Comparison of ENCODE assay signal across 10 cellular contexts in genomic region chr1:39493043-39493810, GRCh38. TPM values are rescaled to one million over a fixed set of nuclear protein-coding genes. Genes with fewer than 3 reads are reported as not detected.
DNase-seq lines count a peak whose midpoint lies in the region; TF ChIP-seq lines count a peak whose summit lies in the region.
"Not testable (repeated sequence)": the region's sequence is repeated elsewhere in the genome, so short reads cannot be mapped to it uniquely, and the experiment has no call there.
"Had no signal": no experiment of that assay in that cellular context is flagged by ENCODE, and none has a peak within 500 bp of the region (broad histone marks: within the 10 kb centered on the region; RNA-seq: fewer than 3 reads in every experiment).

No MANE protein-coding gene starts in this region.

- H3K4me3 ChIP-seq in BLaER1 treated with 17β-estradiol and CSF1 and Interleukin-3, amounts not matched to agents 10 nM and 100 nM: not testable (repeated sequence)

- not testable (repeated sequence) for H2BK20ac ChIP-seq in H9 (ENCODE audit: low read depth, low read length, poor library complexity, severe bottlenecking)

- H2BK15ac ChIP-seq in H9 (ENCODE audit: low read depth, low read length): not testable (repeated sequence)

- not testable (repeated sequence) for H3K79me2 ChIP-seq in H9 (ENCODE audit: insufficient read depth, low read length)

- not testable (repeated sequence) for H2BK120ac ChIP-seq in H9 (ENCODE audit: low read depth, low read length, poor library complexity, severe bottlenecking)

- H2AFZ ChIP-seq in H9 (ENCODE audit: low read length): not testable (repeated sequence)

- WGBS in H9 (ENCODE audit: extremely low coverage, insufficient read length, low lambda C conversion rate): no CpG with 5 or more reads among the region's 13 CpGs

- H3K14ac ChIP-seq in H9 (ENCODE audit: insufficient read depth, low read length): not testable (repeated sequence)

- H3K4me3 Mint-ChIP-seq in H9: peak overlapping the region; percentile 49 to 75
- H3K4me3 Mint-ChIP-seq in activated CD4-positive, alpha-beta T cell treated with anti-CD3 and anti-CD28 coated beads, Interleukin-2, amount 10 ng/mL, durations not matched to agents 24 days and 14 days: peak overlapping the region; percentile 59
- peak overlapping the region; percentile 56 for H3K4me3 Mint-ChIP-seq in activated T-helper 2 cell treated with anti-CD3 and anti-CD28 coated beads, Interferon-gamma antibody, Interleukin-2, Interleukin-4, amounts not matched to agents 10 μg/mL and 5 μg/mL and 100 μg/mL, durations not matched to agents 14 hours and 24 hours and 36 hours (ENCODE audit: low read depth)
- peak overlapping the region; percentile 41 to 74 (median 58) for H3K4me3 Mint-ChIP-seq in brain
- peak overlapping the region; percentile 61 for H3K4me3 Mint-ChIP-seq in neural crest cell
- H3K4me3 Mint-ChIP-seq in stimulated activated naive CD8-positive, alpha-beta T cell treated with anti-CD3 and anti-CD28 coated beads, Interleukin-15, Interleukin-2, amounts not matched to agents 100 ng/mL and 50 ng/mL, for 24 hours: peak overlapping the region; percentile 63

- intact Hi-C loops in activated CD4-positive, alpha-beta T cell treated with anti-CD3 and anti-CD28 coated beads, Interleukin-2, amount 10 ng/mL, durations not matched to agents 24 days and 14 days (cut with micrococcal nuclease); activated T-helper 2 cell treated with anti-CD3 and anti-CD28 coated beads, Interferon-gamma antibody, Interleukin-2, Interleukin-4, amounts not matched to agents 10 μg/mL and 5 μg/mL and 100 μg/mL, durations not matched to agents 14 hours and 24 hours and 36 hours (cut with micrococcal nuclease): not testable (repeated sequence)

- not testable (repeated sequence) for H3K23ac ChIP-seq in H9 (ENCODE audit: insufficient read length, low read depth, low read length)

- H3K36me3 ChIP-seq in BLaER1 treated with 17β-estradiol and CSF1 and Interleukin-3, amounts not matched to agents 10 nM and 100 nM: not testable (repeated sequence)

- H2AK5ac ChIP-seq in H9 (ENCODE audit: insufficient read length, low read length): not testable (repeated sequence)

- H3K27me3 Mint-ChIP-seq in H9 (ENCODE audit: low read depth) (peaks cover 64% of the 10 kb centered on the region), brain (peaks cover 48% of the 10 kb centered on the region), neural crest cell (ENCODE audit: low read depth) (peaks cover 51% of the 10 kb centered on the region)
- peaks cover 35% of the 10 kb centered on the region for H3K27me3 Mint-ChIP-seq in activated CD4-positive, alpha-beta T cell treated with anti-CD3 and anti-CD28 coated beads, Interleukin-2, amount 10 ng/mL, durations not matched to agents 24 days and 14 days
- peaks cover 32% of the 10 kb centered on the region for H3K27me3 Mint-ChIP-seq in activated T-helper 2 cell treated with anti-CD3 and anti-CD28 coated beads, Interferon-gamma antibody, Interleukin-2, Interleukin-4, amounts not matched to agents 10 μg/mL and 5 μg/mL and 100 μg/mL, durations not matched to agents 14 hours and 24 hours and 36 hours (ENCODE audit: low read depth)
- H3K27me3 Mint-ChIP-seq in stimulated activated naive CD8-positive, alpha-beta T cell treated with anti-CD3 and anti-CD28 coated beads, Interleukin-15, Interleukin-2, amounts not matched to agents 100 ng/mL and 50 ng/mL, for 24 hours: peaks cover 31% of the 10 kb centered on the region

- H4K20me1 ChIP-seq in BLaER1 treated with 17β-estradiol and CSF1 and Interleukin-3, amounts not matched to agents 10 nM and 100 nM: peaks cover 0 to 48% (median 25%) of the 10 kb centered on the region in 11 experiments; a peak in 18 of 22 replicates
- not testable (repeated sequence) for H4K20me1 ChIP-seq in H9 (ENCODE audit: control insufficient read depth, insufficient read depth, insufficient read length)

- not testable (repeated sequence) for H3K36me3 Mint-ChIP-seq in H9 (ENCODE audit: insufficient read depth in 1 of 3, low read depth in 3 of 3); activated CD4-positive, alpha-beta T cell treated with anti-CD3 and anti-CD28 coated beads, Interleukin-2, amount 10 ng/mL, durations not matched to agents 24 days and 14 days (ENCODE audit: low read depth); activated T-helper 2 cell treated with anti-CD3 and anti-CD28 coated beads, Interferon-gamma antibody, Interleukin-2, Interleukin-4, amounts not matched to agents 10 μg/mL and 5 μg/mL and 100 μg/mL, durations not matched to agents 14 hours and 24 hours and 36 hours (ENCODE audit: low read depth); brain; neural crest cell (ENCODE audit: low read depth); stimulated activated naive CD8-positive, alpha-beta T cell treated with anti-CD3 and anti-CD28 coated beads, Interleukin-15, Interleukin-2, amounts not matched to agents 100 ng/mL and 50 ng/mL, for 24 hours (ENCODE audit: low read depth)

- H3K4ac ChIP-seq in H9 (ENCODE audit: low read depth, low read length): not testable (repeated sequence)

- not testable (repeated sequence) for H3K9me3 Mint-ChIP-seq in H9; activated CD4-positive, alpha-beta T cell treated with anti-CD3 and anti-CD28 coated beads, Interleukin-2, amount 10 ng/mL, durations not matched to agents 24 days and 14 days; activated T-helper 2 cell treated with anti-CD3 and anti-CD28 coated beads, Interferon-gamma antibody, Interleukin-2, Interleukin-4, amounts not matched to agents 10 μg/mL and 5 μg/mL and 100 μg/mL, durations not matched to agents 14 hours and 24 hours and 36 hours; brain; neural crest cell; stimulated activated naive CD8-positive, alpha-beta T cell treated with anti-CD3 and anti-CD28 coated beads, Interleukin-15, Interleukin-2, amounts not matched to agents 100 ng/mL and 50 ng/mL, for 24 hours

- H3K27ac ChIP-seq in BLaER1 treated with 17β-estradiol and CSF1 and Interleukin-3, amounts not matched to agents 10 nM and 100 nM; H9 (ENCODE audit: insufficient read length, low read depth, low read length): not testable (repeated sequence)

- H3K18ac ChIP-seq in H9 (ENCODE audit: insufficient read length, low read depth, low read length): not testable (repeated sequence)

- H4K5ac ChIP-seq in H9 (ENCODE audit: insufficient read length, low read depth, low read length): not testable (repeated sequence)

- H4K8ac ChIP-seq in H9 (replicated peaks; ENCODE audit: insufficient read length, low read depth, low read length): not testable (repeated sequence)

- not testable (repeated sequence) for H4K91ac ChIP-seq in H9 (ENCODE audit: insufficient read length, low read depth, low read length)

- not testable (repeated sequence) for H3K56ac ChIP-seq in H9 (ENCODE audit: insufficient read length, low read depth, low read length)

- peak overlapping the region; percentile 15 to 94 (median 70); a peak in 21 of 22 replicates for H3K4me2 ChIP-seq in BLaER1 treated with 17β-estradiol and CSF1 and Interleukin-3, amounts not matched to agents 10 nM and 100 nM
- not testable (repeated sequence) for H3K4me2 ChIP-seq in H9 (ENCODE audit: insufficient read depth, insufficient read length, low read length)

- H3K27me3 ChIP-seq in BLaER1 treated with 17β-estradiol and CSF1 and Interleukin-3, amounts not matched to agents 10 nM and 100 nM: peaks cover 38 to 45% (median 42%) of the 10 kb centered on the region in 11 experiments
- H3K27me3 ChIP-seq in H9 (ENCODE audit: insufficient read depth, low read length): peaks cover 24% of the 10 kb centered on the region; the same call in 1 of the 2 replicates

- not testable (repeated sequence) for DNase-seq in H9; activated CD4-positive, alpha-beta T cell treated with anti-CD3 and anti-CD28 coated beads, Interleukin-2, amount 10 ng/mL, durations not matched to agents 24 days and 14 days; activated T-helper 2 cell treated with anti-CD3 and anti-CD28 coated beads, Interferon-gamma antibody, Interleukin-2, Interleukin-4, amounts not matched to agents 10 μg/mL and 5 μg/mL and 100 μg/mL, durations not matched to agents 14 hours and 24 hours and 36 hours (ENCODE audit: low spot score); neural crest cell (ENCODE audit: low read depth, low spot score)
- peak; percentile 47 for DNase-seq in islet precursor cell

- H3K9ac ChIP-seq in BLaER1 treated with 17β-estradiol and CSF1 and Interleukin-3, amounts not matched to agents 10 nM and 100 nM; H9 (ENCODE audit: extremely low read depth, insufficient read length, low read length): not testable (repeated sequence)

- H3K4me1 ChIP-seq in BLaER1 treated with 17β-estradiol and CSF1 and Interleukin-3, amounts not matched to agents 10 nM and 100 nM: peaks cover 32 to 54% (median 39%) of the 10 kb centered on the region in 10 experiments
- H3K4me1 ChIP-seq in H9 (ENCODE audit: insufficient read depth, low read length): not testable (repeated sequence)

- H2BK5ac ChIP-seq in H9 (ENCODE audit: insufficient read length, low read length): not testable (repeated sequence)

- H3K27ac Mint-ChIP-seq in H9; activated CD4-positive, alpha-beta T cell treated with anti-CD3 and anti-CD28 coated beads, Interleukin-2, amount 10 ng/mL, durations not matched to agents 24 days and 14 days; activated T-helper 2 cell treated with anti-CD3 and anti-CD28 coated beads, Interferon-gamma antibody, Interleukin-2, Interleukin-4, amounts not matched to agents 10 μg/mL and 5 μg/mL and 100 μg/mL, durations not matched to agents 14 hours and 24 hours and 36 hours; brain; neural crest cell (ENCODE audit: unreplicated experiment); stimulated activated naive CD8-positive, alpha-beta T cell treated with anti-CD3 and anti-CD28 coated beads, Interleukin-15, Interleukin-2, amounts not matched to agents 100 ng/mL and 50 ng/mL, for 24 hours: not testable (repeated sequence)

- not testable (repeated sequence) for H3K9me3 ChIP-seq in BLaER1 treated with 17β-estradiol and CSF1 and Interleukin-3, amounts not matched to agents 10 nM and 100 nM (replicated peaks in 1 of 11); H9 (ENCODE audit: control insufficient read depth, low read depth, low read length)

- not testable (repeated sequence) for H2BK12ac ChIP-seq in H9 (ENCODE audit: insufficient read length, low read depth, low read length)

- not testable (repeated sequence) for H3K79me1 ChIP-seq in H9 (ENCODE audit: insufficient read depth, low read depth, low read length, poor library complexity, severe bottlenecking)

- TF ChIP-seq CTCF in H9 (conservative IDR thresholded peaks at IDR 0.05); brain (conservative IDR thresholded peaks at IDR 0.05); neural crest cell (conservative IDR thresholded peaks at IDR 0.05): not testable (repeated sequence)

- H3K4me1 Mint-ChIP-seq in H9: peaks cover 9 to 12% of the 10 kb centered on the region in 2 experiments
- not testable (repeated sequence) for H3K4me1 Mint-ChIP-seq in activated CD4-positive, alpha-beta T cell treated with anti-CD3 and anti-CD28 coated beads, Interleukin-2, amount 10 ng/mL, durations not matched to agents 24 days and 14 days; activated T-helper 2 cell treated with anti-CD3 and anti-CD28 coated beads, Interferon-gamma antibody, Interleukin-2, Interleukin-4, amounts not matched to agents 10 μg/mL and 5 μg/mL and 100 μg/mL, durations not matched to agents 14 hours and 24 hours and 36 hours (ENCODE audit: low read depth); brain; neural crest cell; stimulated activated naive CD8-positive, alpha-beta T cell treated with anti-CD3 and anti-CD28 coated beads, Interleukin-15, Interleukin-2, amounts not matched to agents 100 ng/mL and 50 ng/mL, for 24 hours (ENCODE audit: low read depth)

- H3T11ph ChIP-seq in H9 (ENCODE audit: low read length): not testable (repeated sequence)

- peaks cover 12% of the 10 kb centered on the region for H3K23me2 ChIP-seq in H9 (ENCODE audit: insufficient read length, low read depth, low read length, poor library complexity, severe bottlenecking)

RNA-seq across cellular contexts. Expression of gene BMP8A, which starts 1.8 kb away (rescaled TPM):
- 0.52 and 0.94 TPM in 2 replicates for total RNA-seq in H9 (2021)
- total RNA-seq in activated CD4-positive, alpha-beta T cell treated with anti-CD3 and anti-CD28 coated beads, Interleukin-2, amount 10 ng/mL, durations not matched to agents 24 days and 14 days: not detected in 2 replicates
- total RNA-seq in activated T-helper 2 cell treated with anti-CD3 and anti-CD28 coated beads, Interferon-gamma antibody, Interleukin-2, Interleukin-4, amounts not matched to agents 10 μg/mL and 5 μg/mL and 100 μg/mL, durations not matched to agents 14 hours and 24 hours and 36 hours: 0.11 TPM in 1 of 2 replicates, not detected in the other
- polyA plus RNA-seq in brain (ENCODE audit: insufficient read depth, low read depth, low replicate concordance): 2.5 TPM
- 0.19 TPM in 1 of 2 replicates, not detected in the other for total RNA-seq in neural crest cell
- total RNA-seq: GM23248, SK-MEL-5 had no signal
- polyA plus RNA-seq: GM23248 had no signal
